ENCODE assay signal across 20 cellular contexts in genomic region chr5:122053181-122054109, GRCh38. TPM values are rescaled to one million over a fixed set of nuclear protein-coding genes. Genes with fewer than 3 reads are reported as not detected.
A peak's percentile ranks its signal among the peaks of the same experiment; 100 is the strongest.
DNase-seq lines count a peak whose midpoint lies in the region; ATAC-seq, FAIRE-seq and TF ChIP-seq lines count a peak whose summit lies in the region.
"Had no signal": no experiment of that assay in that cellular context is flagged by ENCODE, and none has a peak within 500 bp of the region (broad histone marks: within the 10 kb centered on the region; RNA-seq: fewer than 3 reads in every experiment).

No MANE protein-coding gene starts in this region.

- H3K4me1 ChIP-seq in endothelial cell of umbilical vein (ENCODE audit: control insufficient read depth, extremely low read depth, insufficient read depth, low read length) (no peaks in the 10 kb centered on the region), lower lobe of right lung (no peaks in the 10 kb centered on the region)
- no peaks in the 10 kb centered on the region for H3K4me1 ChIP-seq in CD4-positive, alpha-beta memory T cell (ENCODE audit: insufficient read depth, low read length)
- H3K4me1 ChIP-seq: Caco-2, pancreas, Peyer's patch had no signal

- peak; percentile 56 to 58 for ATAC-seq in lower lobe of right lung
- no peak for ATAC-seq in HG03378 (IDR thresholded peaks at IDR 0.05; ENCODE audit: unreplicated experiment)
- ATAC-seq: pancreas; stimulated activated naive CD8-positive, alpha-beta T cell treated with anti-CD3 and anti-CD28 coated beads, Interleukin-15, Interleukin-2, amounts not matched to agents 100 U/mL and 50 U/mL, for 24 hours; T-cell had no signal

- CTCF ChIA-PET in endothelial cell of umbilical vein (lab: Charles Lee): interaction anchor here (1.0 to 3.1 kb wide), 5 partner anchors 18 to 84 kb away, joined by 3 to 25 read pairs (median 5); no protein-coding TSS in a partner anchor
- CTCF ChIA-PET in CD4-positive, alpha-beta memory T cell (lab: Charles Lee; ENCODE audit: partially characterized antibody): no interaction called here

- H3K4me3 Mint-ChIP-seq in CD4-positive, alpha-beta memory T cell: no peak overlapping the region
- H3K4me3 Mint-ChIP-seq: T-cell, WTC11 had no signal

- H3K36me3 Mint-ChIP-seq in CD4-positive, alpha-beta memory T cell: peaks cover 6 to 58% of the 10 kb centered on the region in 2 donors
- H3K36me3 Mint-ChIP-seq: WTC11 had no signal

- H3K9me3 ChIP-seq in endothelial cell of umbilical vein (replicated peaks; ENCODE audit: control insufficient read depth, insufficient read depth, low read length) (no peaks in the 10 kb centered on the region), lower lobe of right lung (no peaks in the 10 kb centered on the region)
- no peaks in the 10 kb centered on the region for H3K9me3 ChIP-seq in CD4-positive, alpha-beta memory T cell (ENCODE audit: control insufficient read depth in 1 of 2, low read length in 2 of 2)
- H3K9me3 ChIP-seq: Caco-2, pancreas, Peyer's patch had no signal

- no peak for TF ChIP-seq POLR2A in endothelial cell of umbilical vein (IDR thresholded peaks at IDR 0.05; ENCODE audit: low read depth, low read length)

- no peak for TF ChIP-seq CTCF in endothelial cell of umbilical vein (IDR thresholded peaks at IDR 0.05; ENCODE audit: extremely low read depth in 1 of 2, insufficient read depth in 1 of 2, low read depth in 1 of 2, low read length in 2 of 2)
- TF ChIP-seq CTCF in lower lobe of right lung (IDR thresholded peaks at IDR 0.05): no peak

- H3K27me3 Mint-ChIP-seq in CD4-positive, alpha-beta memory T cell: no peaks in the 10 kb centered on the region
- H3K27me3 Mint-ChIP-seq: naive B cell, T-cell had no signal

- dilution Hi-C loops in endothelial cell of umbilical vein (cut with MboI; ENCODE audit: extremely low pct_ligation_motif_present, low sequenced_read_pairs): no loop called here

- no peak overlapping the region for H3K27ac ChIP-seq in endothelial cell of umbilical vein (ENCODE audit: insufficient read depth, low read depth, low read length)
- no peak overlapping the region for H3K27ac ChIP-seq in lower lobe of right lung
- H3K27ac ChIP-seq in CD4-positive, alpha-beta memory T cell (ENCODE audit: low read depth, low read length): no peak overlapping the region
- H3K27ac ChIP-seq: pancreas, Peyer's patch had no signal

- H3K27ac Mint-ChIP-seq in CD4-positive, alpha-beta memory T cell: no peak overlapping the region
- H3K27ac Mint-ChIP-seq: activated T-helper 2 cell treated with anti-CD3 and anti-CD28 coated beads, Interferon-gamma antibody, Interleukin-2, Interleukin-4, amounts not matched to agents 10 μg/mL and 5 μg/mL and 100 μg/mL, durations not matched to agents 14 hours and 24 hours and 36 hours; naive B cell; T-cell; WTC11 had no signal

- no peaks in the 10 kb centered on the region for H3K4me1 Mint-ChIP-seq in CD4-positive, alpha-beta memory T cell
- H3K4me1 Mint-ChIP-seq: T-cell, WTC11 had no signal

- no peak overlapping the region for H3K4me2 ChIP-seq in endothelial cell of umbilical vein (ENCODE audit: insufficient read depth, low read length)

- POLR2A ChIA-PET in endothelial cell of umbilical vein (lab: Charles Lee): no interaction called here
- POLR2A ChIA-PET in CD4-positive, alpha-beta memory T cell (lab: Charles Lee; ENCODE audit: partially characterized antibody): no interaction called here

- DNase-seq in AG20443 (ENCODE audit: low spot score) (peak; percentile 38), M059J (ENCODE audit: low read depth) (peak; percentile 2), endothelial cell of umbilical vein (ENCODE audit: low read depth, low spot score) (peak; percentile 40), lower lobe of right lung (peak; percentile 49), NCI-H345 (lab: John Stamatoyannopoulos, UW) (no peak), SIG-M5 (lab: John Stamatoyannopoulos, UW) (no peak)
- no peak for DNase-seq in CD4-positive, alpha-beta memory T cell
- DNase-seq: Caco-2; cortex of kidney; GDM1; naive B cell; NCI-H1436 treated with DMSO at 0.1 percent for 48 hours; stimulated activated naive CD8-positive, alpha-beta T cell treated with anti-CD3 and anti-CD28 coated beads, Interleukin-15, Interleukin-2, amounts not matched to agents 100 U/mL and 50 U/mL, for 24 hours; T-cell had no signal

- H2AFZ ChIP-seq in endothelial cell of umbilical vein (ENCODE audit: low read depth, low read length): no peak overlapping the region

- no peaks in the 10 kb centered on the region for H3K79me2 ChIP-seq in endothelial cell of umbilical vein (ENCODE audit: control insufficient read depth, insufficient read depth, low read length)

- H3K36me3 ChIP-seq in endothelial cell of umbilical vein (ENCODE audit: control insufficient read depth in 2 of 2, extremely low read depth in 1 of 2, insufficient read depth in 2 of 2, low read length in 2 of 2): no peaks in the 10 kb centered on the region
- H3K36me3 ChIP-seq in lower lobe of right lung: no peaks in the 10 kb centered on the region
- H3K36me3 ChIP-seq in CD4-positive, alpha-beta memory T cell (ENCODE audit: insufficient read depth, low read length): no peaks in the 10 kb centered on the region
- H3K36me3 ChIP-seq: pancreas, Peyer's patch had no signal

- peaks cover 0 to 5% (median 0%) of the 10 kb centered on the region in 8 donors for H3K9me3 Mint-ChIP-seq in CD4-positive, alpha-beta memory T cell
- H3K9me3 Mint-ChIP-seq: activated T-helper 2 cell treated with anti-CD3 and anti-CD28 coated beads, Interferon-gamma antibody, Interleukin-2, Interleukin-4, amounts not matched to agents 10 μg/mL and 5 μg/mL and 100 μg/mL, durations not matched to agents 14 hours and 24 hours and 36 hours; WTC11 had no signal

- BruUV-seq in endothelial cell of umbilical vein (replicated peaks; lab: Mats Ljungman, UMichigan): no TSS peak

- H3K9me1 ChIP-seq in endothelial cell of umbilical vein (replicated peaks; ENCODE audit: control insufficient read depth, extremely low read depth, insufficient read depth, low read length): no peaks in the 10 kb centered on the region

- H3K9ac ChIP-seq in endothelial cell of umbilical vein (replicated peaks; ENCODE audit: extremely low read depth, insufficient read depth, low read length): no peak overlapping the region

- intact Hi-C loops in endothelial cell of umbilical vein (cut with micrococcal nuclease) (no loop called here), lower lobe of right lung (cut with DNase I) (no loop called here)
- intact Hi-C loops in CD4-positive, alpha-beta memory T cell (cut with micrococcal nuclease): no loop called here

- FAIRE-seq in endothelial cell of umbilical vein (lab: Jason Lieb, UNC): no peak
- FAIRE-seq: pancreas had no signal

- H3K27me3 ChIP-seq in endothelial cell of umbilical vein (ENCODE audit: control insufficient read depth in 2 of 2, insufficient read depth in 2 of 2, low read length in 2 of 2) (no peaks in the 10 kb centered on the region), lower lobe of right lung (ENCODE audit: low read depth) (no peaks in the 10 kb centered on the region)
- no peaks in the 10 kb centered on the region for H3K27me3 ChIP-seq in CD4-positive, alpha-beta memory T cell (ENCODE audit: insufficient read depth, low read length)
- H3K27me3 ChIP-seq: pancreas, Peyer's patch had no signal

- H4K20me1 ChIP-seq in endothelial cell of umbilical vein (replicated peaks; ENCODE audit: control insufficient read depth, extremely low read depth, insufficient read depth, low read length): no peaks in the 10 kb centered on the region

- no peak overlapping the region for H3K4me3 ChIP-seq in endothelial cell of umbilical vein (replicated peaks in 1 of 3; ENCODE audit: insufficient read depth in 1 of 3, low read depth in 1 of 3, low read length in 3 of 3)
- no peak overlapping the region for H3K4me3 ChIP-seq in lower lobe of right lung
- no peak overlapping the region for H3K4me3 ChIP-seq in CD4-positive, alpha-beta memory T cell (ENCODE audit: low read length in 2 of 2)
- H3K4me3 ChIP-seq: pancreas, Peyer's patch had no signal

TF ChIP-seq in endothelial cell of umbilical vein, 7 proteins besides CTCF, POLR2A, EP300 and RAD21:
- TF ChIP-seq MAX (IDR thresholded peaks at IDR 0.05; ENCODE audit: insufficient read depth, insufficient read length): no peak
- no peak for TF ChIP-seq EZH2 (IDR thresholded peaks at IDR 0.05; ENCODE audit: borderline replicate concordance, low read depth, low read length, severe bottlenecking)
- TF ChIP-seq POLR2AphosphoS5 (IDR thresholded peaks at IDR 0.05; ENCODE audit: insufficient read depth, low read depth, low read length): no peak
- TF ChIP-seq FOS (IDR thresholded peaks at IDR 0.05; ENCODE audit: borderline replicate concordance, insufficient read depth, low read length): no peak
- TF ChIP-seq GATA2 (IDR thresholded peaks at IDR 0.05; ENCODE audit: insufficient read depth, insufficient read length, low read depth, low read length): no peak
- TF ChIP-seq JUN (IDR thresholded peaks at IDR 0.05; ENCODE audit: borderline replicate concordance, insufficient read depth, insufficient read length, low read depth): no peak
- no peak for TF ChIP-seq MYC (IDR thresholded peaks at IDR 0.05; ENCODE audit: low read depth, low read length)

RNA-seq across cellular contexts. Expression of gene LOX, which starts 24.6 kb away (rescaled TPM):
- 20.9 and 37.7 TPM in 2 replicates for total RNA-seq in M059J (2014; rRNA removed; shearing (Covaris generic))
- total RNA-seq in endothelial cell of umbilical vein (69.7 and 79.1 TPM in 2 replicates), lower lobe of right lung (16.2 TPM)
- 39.0 and 43.5 TPM in 2 replicates for polyA plus RNA-seq in endothelial cell of umbilical vein
- polyA plus RNA-seq in endothelial cell of umbilical vein (2011; cell fraction: cytosol; rRNA removed): 24.0 and 28.2 TPM in 2 replicates
- 23.8 and 25.5 TPM in 2 replicates for polyA plus RNA-seq in endothelial cell of umbilical vein (2011; cell fraction: nucleus; rRNA removed)
- polyA plus RNA-seq in endothelial cell of umbilical vein (2012): 69.0 and 85.9 TPM in 2 replicates
- 50.7 and 58.4 TPM in 2 replicates for polyA minus RNA-seq in endothelial cell of umbilical vein
- polyA minus RNA-seq in endothelial cell of umbilical vein (2011; cell fraction: cytosol; rRNA and poly(A)+ RNA removed): 16.8 TPM
- polyA minus RNA-seq in endothelial cell of umbilical vein (2011; cell fraction: nucleus; rRNA and poly(A)+ RNA removed): 21.1 and 28.6 TPM in 2 replicates
- total RNA-seq in CD4-positive, alpha-beta memory T cell: not detected
- polyA plus RNA-seq in CD4-positive, alpha-beta memory T cell: under 1 TPM in 1 of 2 donors, not detected in 1; 0.03 TPM
- total RNA-seq: activated CD8-positive, alpha-beta memory T cell treated with anti-CD3 and anti-CD28 coated beads for 36 hours; activated T-helper 2 cell treated with anti-CD3 and anti-CD28 coated beads, Interferon-gamma antibody, Interleukin-2, Interleukin-4, amounts not matched to agents 10 μg/mL and 5 μg/mL and 100 μg/mL, durations not matched to agents 14 hours and 24 hours and 36 hours had no signal

Comparison
In these comparisons a context has a peak if more than half of its experiments do, and no peak if none do; other contexts are left out.
1. DNase-seq: peak in AG20443 (single experiment), M059J (single experiment), endothelial cell of umbilical vein (single experiment) and lower lobe of right lung (single experiment); none in NCI-H345 (single experiment), SIG-M5 (single experiment) and CD4-positive, alpha-beta memory T cell (0 of 5).
2. RNA of gene LOX, which starts 24.6 kb away (total RNA-seq): 69.7 to 79.1 TPM in endothelial cell of umbilical vein, 20.9 to 37.7 TPM in M059J and 16.2 TPM in lower lobe of right lung (single experiment); not detected in CD4-positive, alpha-beta memory T cell; every median in the first group is over 10 times any median in the second.